In genomic region chr4:133149932-133150642, GRCh38 we compare ENCODE assay signal across 10 cellular contexts. TPM values are rescaled to one million over a fixed set of nuclear protein-coding genes. Genes with fewer than 3 reads are reported as not detected.
A peak's percentile ranks its signal among the peaks of the same experiment; 100 is the strongest.
DNase-seq lines count a peak whose midpoint lies in the region; ATAC-seq, FAIRE-seq and TF ChIP-seq lines count a peak whose summit lies in the region.
"Had no signal": no experiment of that assay in that cellular context is flagged by ENCODE, and none has a peak within 500 bp of the region (broad histone marks: within the 10 kb centered on the region; RNA-seq: fewer than 3 reads in every experiment).

No MANE protein-coding gene starts in this region.

- H3K9ac ChIP-seq in GM23248 (no peak overlapping the region), H1 (replicated peaks in 1 of 4; ENCODE audit: extremely low read depth in 1 of 4, low read depth in 3 of 4, low read length in 3 of 4) (no peak overlapping the region), neural progenitor cell (no peak overlapping the region)

- H4K5ac ChIP-seq in H1 (ENCODE audit: insufficient read length, low read depth, low read length), result no peak overlapping the region

- H3K4me1 Mint-ChIP-seq in neural progenitor cell, result peaks cover 39% of the 10 kb centered on the region

- H2AK5ac ChIP-seq in H1 (ENCODE audit: low read depth, low read length), result no peak overlapping the region

- H3K56ac ChIP-seq in H1 (replicated peaks; ENCODE audit: insufficient read length, low read depth, low read length), result no peak overlapping the region

- H3K23me2 ChIP-seq in H1 (ENCODE audit: low read depth, low read length), result peaks cover 58% of the 10 kb centered on the region

- no peaks in the 10 kb centered on the region for H4K20me1 ChIP-seq in GM23248 (ENCODE audit: insufficient read depth)
- H4K20me1 ChIP-seq in H1 (replicated peaks in 1 of 2; ENCODE audit: control insufficient read depth in 1 of 2, insufficient read depth in 2 of 2, low read length in 2 of 2), result peaks cover 3 to 5% of the 10 kb centered on the region in 2 experiments
- peaks cover 7% of the 10 kb centered on the region for H4K20me1 ChIP-seq in neural progenitor cell (ENCODE audit: low read depth)

- WGBS in A549 (ENCODE audit: missing lambda C conversion rate), result 33% methylated on average over 19 of the region's 28 CpGs
- 2 to 4% methylated on average over 28 of the region's 28 CpGs for WGBS in GM23248 (ENCODE audit: low coverage in 1 of 2, low lambda C conversion rate in 2 of 2, missing lambda C conversion rate in 2 of 2), 2 experiments
- WGBS in H1 (ENCODE audit: extremely low coverage in 1 of 2, insufficient coverage in 1 of 2, insufficient read length in 1 of 2, insufficient replicate concordance in 2 of 2, low coverage in 1 of 2, low lambda C conversion rate in 2 of 2, missing lambda C conversion rate in 1 of 2), 2 experiments, result 5% methylated on average over 28 of the region's 28 CpGs; no CpG with 5 or more reads in 1 of the 2 experiments

- no peak overlapping the region for H2BK5ac ChIP-seq in H1 (ENCODE audit: low read depth, low read length)

- H3K4me3 Mint-ChIP-seq in neural progenitor cell, result peak overlapping the region; percentile 93

- CTCF ChIA-PET in A549 (lab: Yijun Ruan, JAX), result interaction anchor here (0.9 kb wide), 1 partner anchor 11 kb away, joined by 3 read pairs; no protein-coding TSS in a partner anchor
- CTCF ChIA-PET in H1 (lab: Charles Lee; ENCODE audit: partially characterized antibody), result interaction anchor here (0.7 to 2.5 kb wide), 7 partner anchors 13 to 688 kb away, joined by 3 to 11 read pairs (median 3); no protein-coding TSS in a partner anchor

- in situ Hi-C loops in GM23248 (cut with MboI), result no loop called here

- no peak overlapping the region for H4K8ac ChIP-seq in H1 (ENCODE audit: extremely low read depth, insufficient read depth, low read length)

- FAIRE-seq in A549 (lab: Jason Lieb, UNC), result no peak
- no peak for FAIRE-seq in H1 (lab: Jason Lieb, UNC)
- FAIRE-seq: TTC549 had no signal

- H2AFZ ChIP-seq in GM23248, result 0 out of 2 replicates have a peak overlapping the region, but pooled peaks have one; percentile 68
- peak overlapping the region; percentile 78; the same call in 1 of the 2 replicates for H2AFZ ChIP-seq in H1 (ENCODE audit: low read length)
- H2AFZ ChIP-seq in neural progenitor cell (replicated peaks), result peak overlapping the region; percentile 84

- peak overlapping the region; percentile 97; the same call in 1 of the 2 replicates for H2BK15ac ChIP-seq in H1 (ENCODE audit: low read length)

- H3K27ac ChIP-seq in A549 (no peak overlapping the region), GM23248 (no peak overlapping the region), H1 (ENCODE audit: low read depth, low read length) (no peak overlapping the region), neural progenitor cell (no peak overlapping the region)

- POLR2A ChIA-PET in A549 (lab: Yijun Ruan, JAX), result no interaction called here
- POLR2A ChIA-PET in H1 (lab: Charles Lee; ENCODE audit: partially characterized antibody), result interaction anchor here (0.6 to 1.8 kb wide), 8 partner anchors 13 to 389 kb away, joined by 3 to 7 read pairs (median 3); no protein-coding TSS in a partner anchor

- H2BK12ac ChIP-seq in H1 (ENCODE audit: low read depth, low read length), result peak overlapping the region; percentile 62; the same call in 1 of the 2 replicates

- TF ChIP-seq CTCF in A549 (IDR thresholded peaks at IDR 0.05), result no peak
- TF ChIP-seq CTCF in H1 (IDR thresholded peaks at IDR 0.05; ENCODE audit: control extremely low read depth in 1 of 3, insufficient read depth in 1 of 3, low read depth in 1 of 3, low read length in 3 of 3), result no peak
- no peak for TF ChIP-seq CTCF in neural progenitor cell (IDR thresholded peaks at IDR 0.05)

- no peaks in the 10 kb centered on the region for H3K79me1 ChIP-seq in H1 (ENCODE audit: low read depth, low read length)

- H3K9me3 ChIP-seq in A549 (no peaks in the 10 kb centered on the region), GM23248 (ENCODE audit: low read depth) (no peaks in the 10 kb centered on the region), H1 (ENCODE audit: insufficient read depth in 2 of 2, low read depth in 1 of 2, low read length in 1 of 2) (no peaks in the 10 kb centered on the region), neural progenitor cell (ENCODE audit: low read depth) (no peaks in the 10 kb centered on the region)

- no peak for ATAC-seq in A549

- no peaks in the 10 kb centered on the region for H3K79me2 ChIP-seq in GM23248 (ENCODE audit: insufficient read depth)
- H3K79me2 ChIP-seq in H1 (ENCODE audit: control insufficient read depth in 1 of 2, insufficient read depth in 2 of 2, low read length in 2 of 2), result no peaks in the 10 kb centered on the region
- H3K79me2 ChIP-seq in neural progenitor cell (ENCODE audit: low read depth), result no peaks in the 10 kb centered on the region

- peak overlapping the region; percentile 58 for H3K14ac ChIP-seq in H1 (ENCODE audit: insufficient read length)

- H2BK20ac ChIP-seq in H1 (ENCODE audit: low read length), result no peak overlapping the region

- TF ChIP-seq POLR2A in A549 (IDR thresholded peaks at IDR 0.05; ENCODE audit: low read length), result no peak
- no peak for TF ChIP-seq POLR2A in H1 (IDR thresholded peaks at IDR 0.05; ENCODE audit: control extremely low read depth in 1 of 2, low read depth in 2 of 2, low read length in 2 of 2)

- H3K18ac ChIP-seq in H1 (ENCODE audit: extremely low read depth, low read length), result peak overlapping the region; percentile 63

- H3K36me3 Mint-ChIP-seq in neural progenitor cell, result no peaks in the 10 kb centered on the region

- H3K27me3 Mint-ChIP-seq in neural progenitor cell (ENCODE audit: insufficient read depth, low read depth), result peaks cover 39% of the 10 kb centered on the region

- H3K27me3 ChIP-seq in GM23248 (replicated peaks; ENCODE audit: insufficient read depth) (peaks cover 80% of the 10 kb centered on the region), H1 (replicated peaks in 1 of 4; ENCODE audit: control insufficient read depth in 3 of 4, extremely low read depth in 1 of 4, insufficient read depth in 3 of 4, low read length in 3 of 4) (peaks cover 45 to 69% (median 63%) of the 10 kb centered on the region in 4 experiments; a peak in 6 of 7 replicates), neural progenitor cell (peaks cover 94% of the 10 kb centered on the region)

- H3K36me3 ChIP-seq in GM23248 (ENCODE audit: low read depth) (no peaks in the 10 kb centered on the region), H1 (ENCODE audit: control insufficient read depth in 2 of 4, insufficient read depth in 4 of 4, low read length in 3 of 4) (no peaks in the 10 kb centered on the region), neural progenitor cell (no peaks in the 10 kb centered on the region)

- DNase-seq in A549 (ENCODE audit: low read depth in 1 of 2, low spot score in 1 of 2) (no peak), GM23248 (no peak), H1 (ENCODE audit: low read depth in 1 of 2, low spot score in 2 of 2) (no peak), neural progenitor cell (ENCODE audit: low spot score) (no peak), ureter (ENCODE audit: low spot score) (no peak), cerebellar cortex (ENCODE audit: low spot score) (no peak), mucosa of gallbladder (ENCODE audit: low spot score) (no peak), NCI-H2107 (lab: John Stamatoyannopoulos, UW) (no peak)
- DNase-seq: effector memory CD4-positive, alpha-beta T cell had no signal

- TF ChIP-seq RAD21 in A549 (conservative IDR thresholded peaks at IDR 0.05 in 1 of 2, IDR thresholded peaks at IDR 0.05 in 1 of 2) (no peak), H1 (IDR thresholded peaks at IDR 0.05 in 1 of 2, conservative IDR thresholded peaks at IDR 0.05 in 1 of 2; ENCODE audit: low read depth in 2 of 2, low read length in 2 of 2) (no peak)

- H3F3A ChIP-seq in GM23248 (ENCODE audit: insufficient read depth) (no peaks in the 10 kb centered on the region), neural progenitor cell (ENCODE audit: low read depth) (peaks cover 27% of the 10 kb centered on the region)

- no peak overlapping the region for H3K27ac Mint-ChIP-seq in neural progenitor cell

- H3K4me1 ChIP-seq in A549, result 0 out of 3 replicates have a peak, but pooled peaks cover 9% of the 10 kb centered on the region
- 0 out of 2 replicates have a peak, but pooled peaks cover 7% of the 10 kb centered on the region for H3K4me1 ChIP-seq in GM23248 (ENCODE audit: insufficient read depth)
- peaks cover 5 to 17% (median 15%) of the 10 kb centered on the region in 4 experiments for H3K4me1 ChIP-seq in H1 (replicated peaks in 1 of 4; ENCODE audit: control insufficient read depth in 3 of 4, insufficient read depth in 4 of 4, low read length in 3 of 4)
- H3K4me1 ChIP-seq in neural progenitor cell, result peaks cover 21% of the 10 kb centered on the region

- TF ChIP-seq EP300 in A549 (IDR thresholded peaks at IDR 0.05) (no peak), H1 (IDR thresholded peaks at IDR 0.05; ENCODE audit: borderline replicate concordance in 1 of 2, low read depth in 2 of 2, low read length in 2 of 2) (no peak)

- no peaks in the 10 kb centered on the region for H3K9me3 Mint-ChIP-seq in neural progenitor cell

- no peak overlapping the region for H3K23ac ChIP-seq in H1 (ENCODE audit: insufficient read length)

- peak overlapping the region; percentile 81 for H2BK120ac ChIP-seq in H1 (replicated peaks; ENCODE audit: low read depth, low read length)

- no peak overlapping the region for H4K91ac ChIP-seq in H1 (replicated peaks; ENCODE audit: insufficient read length, low read length)

- peak overlapping the region; percentile 52; the same call in 2 of the 3 replicates for H3K4me3 ChIP-seq in A549
- peak overlapping the region; percentile 73 for H3K4me3 ChIP-seq in GM23248
- H3K4me3 ChIP-seq in H1 (ENCODE audit: extremely low read depth in 1 of 4, insufficient read depth in 2 of 4, low read depth in 3 of 4, low read length in 4 of 4), result peak overlapping the region; percentile 58 to 67 (median 64)
- H3K4me3 ChIP-seq in neural progenitor cell, result peak overlapping the region; percentile 57

- H3K9me2 ChIP-seq in GM23248 (ENCODE audit: insufficient read depth), result no peaks in the 10 kb centered on the region

- no peak overlapping the region for H3K4ac ChIP-seq in H1 (replicated peaks; ENCODE audit: insufficient read length, low read depth, low read length)

- peak overlapping the region; percentile 91 for H3K4me2 ChIP-seq in A549
- H3K4me2 ChIP-seq in GM23248 (ENCODE audit: unreplicated experiment), result peak overlapping the region; percentile 90
- peak overlapping the region; percentile 99 for H3K4me2 ChIP-seq in H1 (ENCODE audit: insufficient read depth in 1 of 2, low read depth in 2 of 2, low read length in 2 of 2)
- H3K4me2 ChIP-seq in neural progenitor cell, result peak overlapping the region; percentile 83

RNA-seq across cellular contexts. Expression of gene PCDH10, which starts 1.0 kb away (rescaled TPM):
- polyA plus RNA-seq in A549 (2011; rRNA removed) (0.37 and 0.38 TPM in 2 replicates), A549 (2017; fragmentation: RNase III; extraction: RNeasy Plus Mini Kit Qiagen cat#74134 plus additional on column Dnase treatment) (0.42 to 0.58 TPM (median 0.49 TPM) in 3 replicates), GM23248 (2016; fragmentation: Nextera tagmentation; extraction: Ambion mirVana) (0.08 and 0.09 TPM in 2 replicates), H1 (2011; rRNA removed) (2.2 and 3.0 TPM in 2 replicates)
- 0.33 and 0.36 TPM in 2 replicates for polyA plus RNA-seq in A549 (2012; cell fraction: cytosol; rRNA removed)
- polyA plus RNA-seq in A549 (2012; cell fraction: nucleus; rRNA removed), result 0.79 and 0.82 TPM in 2 replicates
- polyA minus RNA-seq in A549 (2011; rRNA and poly(A)+ RNA removed), result 0.54 TPM in 2 replicates
- total RNA-seq in GM23248 (2014; rRNA removed; shearing (Covaris generic)), result 0.11 TPM in 1 of 2 replicates, not detected in the other
- 9.3 and 10.0 TPM in 2 replicates for total RNA-seq in H1 (2021; fragmentation: NEBNext Ultra II Directional; extraction: Animal tissue kit (Norgen Biotek cat#: 25700))
- polyA plus RNA-seq in H1 (2011; cell fraction: cytosol; rRNA removed), result 2.6 TPM
- polyA plus RNA-seq in H1 (2011; cell fraction: nucleus; rRNA removed), result 5.5 TPM
- polyA plus RNA-seq in H1 (2012, experiment 1 of 2), result 1.9 to 3.1 TPM (median 2.6 TPM) in 4 replicates
- polyA plus RNA-seq in H1 (2012, experiment 2 of 2), result 1.1 TPM
- polyA plus RNA-seq in H1 (2013, experiment 1 of 2), result 24.2 TPM
- polyA plus RNA-seq in H1 (2013, experiment 2 of 2), result 22.9 TPM
- polyA minus RNA-seq in H1 (2011; rRNA and poly(A)+ RNA removed), result 5.8 and 6.0 TPM in 2 replicates
- 4.3 TPM for polyA minus RNA-seq in H1 (2011; cell fraction: cytosol; rRNA and poly(A)+ RNA removed)
- 11.5 TPM for polyA minus RNA-seq in H1 (2011; cell fraction: nucleus; rRNA and poly(A)+ RNA removed)
- total RNA-seq in neural progenitor cell (ENCODE audit: low replicate concordance) (0.15 and 0.46 TPM in 2 replicates), ureter (12.1 TPM), mucosa of gallbladder (1.0 TPM)
